ENCODE assay signal across 24 cellular contexts in the genomic region with DNA sequence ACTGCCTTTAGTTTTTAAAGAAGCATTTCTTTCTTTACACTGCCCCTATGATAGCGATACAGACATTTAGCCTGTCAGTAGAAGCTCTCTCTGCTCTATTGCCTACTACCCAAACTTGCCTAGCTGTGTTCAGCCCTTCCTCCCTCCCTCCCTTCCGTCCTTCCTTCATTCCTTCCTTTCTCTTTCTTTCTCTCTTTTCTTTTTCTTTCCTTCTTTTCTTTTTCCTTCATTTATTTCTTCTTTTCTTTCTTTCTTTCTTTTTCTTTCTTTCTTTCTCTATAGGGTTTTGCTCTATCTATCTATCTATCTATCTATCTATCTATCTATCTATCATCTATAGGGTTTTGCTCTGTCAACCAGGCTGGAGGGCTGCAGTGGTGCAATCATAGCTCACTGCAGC.
"Had no signal": no experiment of that assay in that cellular context is flagged by ENCODE, and none has a peak within 500 bp of the region (broad histone marks: within the 10 kb centered on the region; RNA-seq: fewer than 3 reads in every experiment).

No MANE protein-coding gene starts in this region.

- H3K36me3 Mint-ChIP-seq: mesothelial cell of epicardium; naive thymus-derived CD8-positive, alpha-beta T cell; neural progenitor cell had no signal

- H3K4me3 Mint-ChIP-seq: activated B cell treated with CpG ODN at 0.5 μM for 24 hours; activated CD4-positive, alpha-beta T cell treated with anti-CD3 and anti-CD28 coated beads for 36 hours; activated naive CD8-positive, alpha-beta T cell treated with anti-CD3 and anti-CD28 coated beads, Interleukin-2, amount 50 U/mL, for 24 hours; activated T-helper 1 cell treated with anti-CD3 and anti-CD28 coated beads, Interleukin-12 subunit alpha, Interleukin-12 subunit beta, Interleukin-2, Interleukin-4 antibody, amounts not matched to agents 30 ng/mL and 10 ng/mL and 1 ng/mL, durations not matched to agents 14 hours and 24 hours and 36 hours; dendritic cell treated with granulocyte-macrophage colony-stimulating factor and Interleukin-4, amounts not matched to agents 40 ng/mL and 50 ng/mL, for 4 days; mesothelial cell of epicardium; naive thymus-derived CD8-positive, alpha-beta T cell; neural progenitor cell had no signal

- H3K4me1 Mint-ChIP-seq: activated B cell treated with CpG ODN at 0.5 μM for 24 hours; activated CD4-positive, alpha-beta T cell treated with anti-CD3 and anti-CD28 coated beads for 36 hours; activated naive CD8-positive, alpha-beta T cell treated with anti-CD3 and anti-CD28 coated beads, Interleukin-2, amount 50 U/mL, for 24 hours; mesothelial cell of epicardium had no signal

- H3K27me3 ChIP-seq: brain microvascular endothelial cell, upper lobe of left lung had no signal

- H3K36me3 ChIP-seq: brain microvascular endothelial cell, left ventricle myocardium inferior, neural progenitor cell, spleen, thoracic aorta, upper lobe of left lung had no signal

- H2AFZ ChIP-seq: neural progenitor cell had no signal

- H3K9me3 Mint-ChIP-seq: activated B cell treated with CpG ODN at 0.5 μM for 24 hours; activated naive CD8-positive, alpha-beta T cell treated with anti-CD3 and anti-CD28 coated beads, Interleukin-2, amount 50 U/mL, for 24 hours; activated T-helper 1 cell treated with anti-CD3 and anti-CD28 coated beads, Interleukin-12 subunit alpha, Interleukin-12 subunit beta, Interleukin-2, Interleukin-4 antibody, amounts not matched to agents 30 ng/mL and 10 ng/mL and 1 ng/mL, durations not matched to agents 14 hours and 24 hours and 36 hours; dendritic cell treated with granulocyte-macrophage colony-stimulating factor and Interleukin-4, amounts not matched to agents 40 ng/mL and 50 ng/mL, for 4 days; mesothelial cell of epicardium; naive thymus-derived CD8-positive, alpha-beta T cell; neural progenitor cell had no signal

- H3K9me3 ChIP-seq: left ventricle myocardium inferior, spleen, thoracic aorta, upper lobe of left lung had no signal

- H3K4me1 ChIP-seq: left ventricle myocardium inferior, spleen, upper lobe of left lung had no signal

- DNase-seq: activated B cell treated with CpG ODN at 0.5 μM for 24 hours; activated CD4-positive, alpha-beta T cell treated with anti-CD3 and anti-CD28 coated beads for 36 hours; activated CD4-positive, alpha-beta T cell treated with anti-CD3 and anti-CD28 coated beads, Interleukin-2, amount 50 U/mL, for 48 hours; activated gamma-delta T cell; activated naive CD4-positive, alpha-beta T cell treated with anti-CD3 and anti-CD28 coated beads, Interleukin-2, amount 50 U/mL, for 16 hours; activated naive CD8-positive, alpha-beta T cell treated with anti-CD3 and anti-CD28 coated beads, Interleukin-2, amount 50 U/mL, for 24 hours; brain microvascular endothelial cell; caudate nucleus; effector CD4-positive, alpha-beta T cell; erythroblast; foreskin melanocyte; hippocampal formation; left ventricle myocardium inferior; naive thymus-derived CD8-positive, alpha-beta T cell; stimulated activated CD4-positive, alpha-beta T cell treated with anti-CD3 and anti-CD28 coated beads, Interleukin-4, amount 100 ng/mL, for 1 hour; stimulated activated naive CD4-positive, alpha-beta T cell treated with Interleukin-2 at 50 U/mL for 16 hours; upper lobe of left lung had no signal

- FAIRE-seq: endometrium had no signal

- H3K4me3 ChIP-seq: left ventricle myocardium inferior, neural progenitor cell, spleen, thoracic aorta, upper lobe of left lung had no signal

- H3K27ac ChIP-seq: left ventricle myocardium inferior, neural progenitor cell, spleen, thoracic aorta, upper lobe of left lung had no signal

- H3K4me2 ChIP-seq: neural progenitor cell had no signal

- ATAC-seq: activated CD4-positive, alpha-beta T cell treated with anti-CD3 and anti-CD28 coated beads for 36 hours; activated naive CD8-positive, alpha-beta T cell treated with anti-CD3 and anti-CD28 coated beads, Interleukin-2, amount 50 U/mL, for 24 hours; naive thymus-derived CD8-positive, alpha-beta T cell had no signal

- H3K9ac ChIP-seq: neural progenitor cell had no signal

- H3K27ac Mint-ChIP-seq: activated B cell treated with CpG ODN at 0.5 μM for 24 hours; activated CD4-positive, alpha-beta T cell treated with anti-CD3 and anti-CD28 coated beads for 36 hours; activated naive CD8-positive, alpha-beta T cell treated with anti-CD3 and anti-CD28 coated beads, Interleukin-2, amount 50 U/mL, for 24 hours; activated T-helper 1 cell treated with anti-CD3 and anti-CD28 coated beads, Interleukin-12 subunit alpha, Interleukin-12 subunit beta, Interleukin-2, Interleukin-4 antibody, amounts not matched to agents 30 ng/mL and 10 ng/mL and 1 ng/mL, durations not matched to agents 14 hours and 24 hours and 36 hours; dendritic cell treated with granulocyte-macrophage colony-stimulating factor and Interleukin-4, amounts not matched to agents 40 ng/mL and 50 ng/mL, for 4 days; mesothelial cell of epicardium; naive thymus-derived CD8-positive, alpha-beta T cell; neural progenitor cell had no signal
